8 cellular contexts compared by ENCODE assay signal in the genomic region with DNA sequence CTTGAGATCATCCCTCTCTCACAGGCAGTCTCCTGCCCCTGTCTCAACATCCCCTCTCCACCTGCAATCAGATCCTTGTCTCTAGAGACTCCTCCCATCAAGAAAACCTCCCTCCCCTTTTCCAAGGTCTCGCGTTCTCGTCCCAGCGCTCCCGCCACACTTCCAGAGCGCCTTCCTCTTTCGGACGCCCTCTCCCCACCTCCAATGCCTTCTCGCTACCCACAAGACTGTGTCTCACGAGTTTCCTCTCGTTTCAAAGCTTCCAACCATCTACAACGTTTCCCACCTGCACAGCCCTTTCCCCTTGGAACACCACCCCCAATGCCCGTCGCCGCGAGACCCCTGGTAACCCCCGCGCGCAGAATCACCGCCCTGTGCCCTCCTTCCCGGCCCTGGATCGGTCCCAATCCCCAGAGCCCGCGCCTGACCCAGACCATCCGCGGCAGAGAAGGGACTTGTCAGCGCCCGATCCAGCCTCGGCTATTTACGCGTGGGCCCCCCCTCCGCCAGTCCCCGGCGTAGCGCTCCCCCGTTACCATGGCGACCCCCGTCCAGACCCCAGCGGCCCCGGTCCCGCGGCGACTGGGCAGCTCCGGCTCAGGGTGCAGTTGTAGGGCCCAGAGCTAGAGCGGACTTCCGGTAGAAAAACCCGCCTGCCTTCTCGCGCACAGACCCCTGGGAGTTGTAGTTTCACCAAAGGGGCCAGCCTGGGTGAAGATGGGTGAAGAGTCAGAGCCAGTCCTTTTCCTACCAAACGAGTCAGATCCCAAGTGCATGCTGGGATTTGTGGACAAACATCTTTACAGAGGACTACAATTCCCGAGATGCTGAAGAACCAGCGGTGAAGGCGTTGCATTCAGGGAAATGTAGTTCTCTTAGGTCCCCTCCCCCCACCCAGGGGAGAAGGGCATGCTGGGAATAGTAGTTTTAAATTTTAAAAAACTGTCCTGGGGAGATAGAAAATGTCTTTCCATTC. TPM values are rescaled to one million over a fixed set of nuclear protein-coding genes. Genes with fewer than 3 reads are reported as not detected.
DNase-seq lines count a peak whose midpoint lies in the region; ATAC-seq and TF ChIP-seq lines count a peak whose summit lies in the region.

A gene (minus strand): TSS at position 619 of the 976 bp plus-strand sequence. CDS start 80 bp downstream, at position 539.

- H3K27ac ChIP-seq in heart right ventricle: peak within 1 kb of the TSS in 9 of 10 donors; percentile 77 to 93 (median 88)
- peak within 1 kb of the TSS; percentile 89 to 96 (median 92) for H3K27ac ChIP-seq in upper lobe of left lung

- H3K4me3 ChIP-seq in heart right ventricle: peak within 1 kb of the TSS; percentile 57 to 96 (median 82)
- H3K4me3 ChIP-seq in upper lobe of left lung: peak within 1 kb of the TSS; percentile 87 to 98 (median 95)

- TF ChIP-seq CTCF in GM13976 (IDR thresholded peaks at IDR 0.05; ENCODE audit: borderline replicate concordance, control extremely low read depth, extremely low read depth, insufficient read depth, missing control alignments) (no peak), heart right ventricle (IDR thresholded peaks at IDR 0.05) (peak in 1 of 9 donors; percentile 16), upper lobe of left lung (IDR thresholded peaks at IDR 0.05) (peak in 2 of 6 experiments; percentile 15 to 23)

- H3K9me3 ChIP-seq in heart right ventricle (no peaks in the 10 kb centered on the region), upper lobe of left lung (no peaks in the 10 kb centered on the region)

- 0 to 1% methylated on average over 53 of the region's 53 CpGs for WGBS in heart right ventricle, 2 donors
- 0 to 1% methylated on average over 22 to 50 of the region's 53 CpGs for WGBS in upper lobe of left lung, 2 donors

- H3K27me3 ChIP-seq in heart right ventricle: no peaks in the 10 kb centered on the region
- no peaks in the 10 kb centered on the region for H3K27me3 ChIP-seq in upper lobe of left lung

- intact Hi-C loops in T-helper 1 cell treated with Interleukin-12 subunit alpha and Interleukin-12 subunit beta and Interleukin-4 antibody, amounts not matched to agents 30 ng/mL and 1 ng/mL, for 36 hours (cut with micrococcal nuclease): loop anchor here (1.0 to 2.0 kb wide), 10 partner anchors 10 to 988 kb away; a partner anchor contains a TSS
- intact Hi-C loops in heart right ventricle (cut with DNase I) (loop anchor here in 6 of 10 donors (5.0 to 10.0 kb wide), 3 partner anchors 254 to 264 kb away; a partner anchor contains a TSS), posterior cingulate gyrus (cut with DNase I) (no loop called here)

- DNase-seq in GM13976 (ENCODE audit: low spot score) (peak; percentile 96), NCI-H146 treated with DMSO at 0.1 percent for 48 hours (lab: John Stamatoyannopoulos, UW; ENCODE audit: unreplicated experiment) (peak; percentile 98), amniotic epithelial cell (ENCODE audit: low read depth) (peak; percentile 100), heart right ventricle (peak; percentile 89 to 98), posterior cingulate gyrus (peak; percentile 94 to 99 (median 97)), upper lobe of left lung (peak; percentile 94 to 97)

- ATAC-seq in HG02870 (IDR thresholded peaks at IDR 0.05; ENCODE audit: unreplicated experiment) (peak; percentile 95), heart right ventricle (peak; percentile 96 to 98 (median 96)), upper lobe of left lung (ENCODE audit: low FRiP score in 2 of 2) (peak; percentile 97 to 98)

- peak in 3 of 4 donors; percentile 69 to 87 (median 75) for TF ChIP-seq POLR2A in upper lobe of left lung (IDR thresholded peaks at IDR 0.05)

- in situ Hi-C loops in GM13976 (cut with MboI; ENCODE audit: low sequenced_read_pairs, unreplicated experiment): loop anchor here (10.0 kb wide), 1 partner anchor 144 kb away; no protein-coding TSS in a partner anchor

- peak in 1 of 4 donors; percentile 29 for TF ChIP-seq EP300 in upper lobe of left lung (IDR thresholded peaks at IDR 0.05)

- H3K4me1 ChIP-seq in heart right ventricle (peaks cover 6 to 36% (median 19%) of the 10 kb centered on the region in 9 donors), upper lobe of left lung (peaks cover 15 to 25% (median 20%) of the 10 kb centered on the region in 4 donors)

- H3K36me3 ChIP-seq in heart right ventricle (peaks cover 0 to 16% (median 0%) of the 10 kb centered on the region in 9 donors), upper lobe of left lung (peaks cover 0 to 12% (median 3%) of the 10 kb centered on the region in 4 donors)

RNA-seq across cellular contexts. Expression of the gene that starts here (rescaled TPM):
- 108 and 114 TPM in 2 replicates for total RNA-seq in T-helper 1 cell treated with Interleukin-12 subunit alpha and Interleukin-12 subunit beta and Interleukin-4 antibody, amounts not matched to agents 30 ng/mL and 1 ng/mL, for 36 hours
- 100 to 1,000 TPM in 2 of 10 donors, 10 to 100 TPM in 8; 68.7 to 123 (median 79.0) TPM for total RNA-seq in heart right ventricle
- polyA plus RNA-seq in heart right ventricle: 100 to 1,000 TPM in 1 of 2 donors, 10 to 100 TPM in 1; 96.9 to 192 TPM
- 100 to 1,000 TPM in 3 of 6 donors, 10 to 100 TPM in 3; 59.7 to 149 (median 113) TPM for total RNA-seq in upper lobe of left lung

Comparison
In these comparisons a context has a peak if more than half of its experiments do, and no peak if none do; other contexts are left out.
1. Peak in every context shown above with its lines: DNase-seq, ATAC-seq, H3K4me3 ChIP-seq and H3K27ac ChIP-seq.